Comparison of ENCODE assay signal across 32 cellular contexts in genomic region chr7:128923411-128923800, GRCh38. TPM values are rescaled to one million over a fixed set of nuclear protein-coding genes. Genes with fewer than 3 reads are reported as not detected.
DNase-seq lines count a peak whose midpoint lies in the region; ATAC-seq, FAIRE-seq and TF ChIP-seq lines count a peak whose summit lies in the region.
"Had no signal": no experiment of that assay in that cellular context is flagged by ENCODE, and none has a peak within 500 bp of the region (broad histone marks: within the 10 kb centered on the region; RNA-seq: fewer than 3 reads in every experiment).

No MANE protein-coding gene starts in this region.

- H3K4me2 ChIP-seq in K562 (ENCODE audit: insufficient read depth, low read length) (no peak overlapping the region), osteoblast (ENCODE audit: insufficient read depth, low read length) (no peak overlapping the region), mesenchymal stem cell (ENCODE audit: low read length, poor library complexity, severe bottlenecking) (no peak overlapping the region)

- no peak overlapping the region for H3K27ac ChIP-seq in K562 (ENCODE audit: extremely low read depth, low read depth, low read length)
- H3K27ac ChIP-seq in osteoblast (ENCODE audit: low read depth, low read length): no peak overlapping the region
- H3K27ac ChIP-seq in mesenchymal stem cell (ENCODE audit: low read length, poor library complexity, severe bottlenecking): no peak overlapping the region
- H3K27ac ChIP-seq: gastroesophageal sphincter, parathyroid adenoma, SJSA1, spleen, testis, uterus had no signal

- no peak overlapping the region for H2BK5ac ChIP-seq in mesenchymal stem cell (ENCODE audit: low read depth, low read length, poor library complexity, severe bottlenecking)

- H2AK5ac ChIP-seq in mesenchymal stem cell (ENCODE audit: low read length, severe bottlenecking): no peak overlapping the region

- H3K14ac ChIP-seq in mesenchymal stem cell (ENCODE audit: low read length in 2 of 2): no peak overlapping the region

- no peak overlapping the region for H2BK15ac ChIP-seq in mesenchymal stem cell (ENCODE audit: low read depth, poor library complexity, severe bottlenecking)

- H4K91ac ChIP-seq in mesenchymal stem cell (ENCODE audit: low read length): no peak overlapping the region

- no peak overlapping the region for H2AFZ ChIP-seq in K562 (ENCODE audit: low read depth, low read length)
- H2AFZ ChIP-seq in osteoblast (ENCODE audit: low read length): no peak overlapping the region
- H2AFZ ChIP-seq in mesenchymal stem cell (ENCODE audit: low read depth, low read length): no peak overlapping the region
- H2AFZ ChIP-seq: parathyroid adenoma had no signal

- no peaks in the 10 kb centered on the region for H3K4me1 ChIP-seq in K562 (replicated peaks in 1 of 2; ENCODE audit: control insufficient read depth in 2 of 2, insufficient read depth in 2 of 2, low read length in 2 of 2)
- no peaks in the 10 kb centered on the region for H3K4me1 ChIP-seq in osteoblast (ENCODE audit: insufficient read depth, low read length)
- peaks cover 11% of the 10 kb centered on the region for H3K4me1 ChIP-seq in mesenchymal stem cell (ENCODE audit: control insufficient read depth, insufficient read depth, low read depth, low read length)
- H3K4me1 ChIP-seq: gastroesophageal sphincter, parathyroid adenoma, SJSA1, spleen, testis, uterus had no signal

- ATAC-seq in K562: peak; percentile 48
- ATAC-seq in HG03095 (IDR thresholded peaks at IDR 0.05; ENCODE audit: unreplicated experiment): no peak
- ATAC-seq: gastroesophageal sphincter, mucosa of descending colon had no signal

- H3K9me1 ChIP-seq in K562 (ENCODE audit: control insufficient read depth, insufficient read depth, low read length): no peaks in the 10 kb centered on the region

- no peak for TF ChIP-seq CTCF in K562 (IDR thresholded peaks at IDR 0.05 in 2 of 3, conservative IDR thresholded peaks at IDR 0.05 in 1 of 3; ENCODE audit: insufficient read depth in 2 of 3, low read depth in 1 of 3, low read length in 3 of 3)
- no peak for TF ChIP-seq CTCF in osteoblast (IDR thresholded peaks at IDR 0.05; ENCODE audit: extremely low read depth, low read depth, low read length)

- no peak overlapping the region for H3K23ac ChIP-seq in mesenchymal stem cell (ENCODE audit: low read length in 2 of 2)

- H3K9ac ChIP-seq in K562 (ENCODE audit: insufficient read depth in 1 of 2, low read depth in 2 of 2, low read length in 2 of 2): no peak overlapping the region
- no peak overlapping the region for H3K9ac ChIP-seq in mesenchymal stem cell (ENCODE audit: low read length)
- H3K9ac ChIP-seq: parathyroid adenoma had no signal

- in situ Hi-C loops in K562 (cut with MboI): no loop called here
- in situ Hi-C loops in G401 (cut with HindIII; ENCODE audit: low sequenced_read_pairs): no loop called here

- H3K27me3 ChIP-seq in MG63 (no peaks in the 10 kb centered on the region), K562 (ENCODE audit: control insufficient read depth in 2 of 2, insufficient read depth in 2 of 2, low read length in 2 of 2) (peaks cover 55 to 66% of the 10 kb centered on the region in 2 experiments), osteoblast (ENCODE audit: insufficient read depth, low read length) (peaks cover 63% of the 10 kb centered on the region), mesenchymal stem cell (ENCODE audit: control insufficient read depth in 1 of 2, insufficient read depth in 1 of 2, low read length in 2 of 2) (peaks cover 51 to 53% of the 10 kb centered on the region in 2 experiments)
- H3K27me3 ChIP-seq: testis, uterus had no signal

- H2BK12ac ChIP-seq in mesenchymal stem cell (ENCODE audit: low read length in 2 of 2): no peak overlapping the region

- H4K20me1 ChIP-seq in K562 (replicated peaks; ENCODE audit: control insufficient read depth, insufficient read depth, low read length): no peaks in the 10 kb centered on the region
- no peaks in the 10 kb centered on the region for H4K20me1 ChIP-seq in osteoblast (ENCODE audit: insufficient read depth, low read length)

- POLR2A ChIA-PET in K562 (lab: Yijun Ruan, JAX): interaction anchor here (1.3 to 2.1 kb wide), 2 partner anchors 9 to 12 kb away, joined by 5 to 10 read pairs; no protein-coding TSS in a partner anchor

- H3K18ac ChIP-seq in mesenchymal stem cell (ENCODE audit: low read depth in 1 of 2, low read length in 2 of 2): no peak overlapping the region

- H3K4me3 ChIP-seq in MG63 (no peak overlapping the region), K562 (no peak overlapping the region), osteoblast (ENCODE audit: insufficient read depth, low read length) (no peak overlapping the region), mesenchymal stem cell (ENCODE audit: insufficient read depth in 1 of 2, low read depth in 1 of 2, low read length in 2 of 2) (no peak overlapping the region)
- H3K4me3 ChIP-seq: gastroesophageal sphincter, lung, mucosa of descending colon, SJSA1, spleen, testis, uterus had no signal

- H3K36me3 ChIP-seq in MG63 (no peaks in the 10 kb centered on the region), K562 (ENCODE audit: control insufficient read depth, insufficient read depth, low read length) (no peaks in the 10 kb centered on the region), osteoblast (ENCODE audit: insufficient read depth, low read length) (no peaks in the 10 kb centered on the region), mesenchymal stem cell (ENCODE audit: control insufficient read depth in 1 of 2, insufficient read depth in 2 of 2, low read depth in 1 of 2, low read length in 2 of 2) (no peaks in the 10 kb centered on the region)
- H3K36me3 ChIP-seq: gastroesophageal sphincter, SJSA1, spleen, uterus had no signal

- no peak for FAIRE-seq in K562 (lab: Jason Lieb, UNC)
- FAIRE-seq: endothelial cell of umbilical vein, TTC549 had no signal

- CTCF ChIA-PET in K562 (lab: Yijun Ruan, JAX; ENCODE audit: low intra/inter-chr PET ratio): no interaction called here

- H3K79me1 ChIP-seq in mesenchymal stem cell (replicated peaks; ENCODE audit: low read length, poor library complexity, severe bottlenecking): no peaks in the 10 kb centered on the region

- H3K79me2 ChIP-seq in K562 (ENCODE audit: control insufficient read depth, insufficient read depth, low read length) (no peaks in the 10 kb centered on the region), osteoblast (ENCODE audit: insufficient read depth, low read length) (no peaks in the 10 kb centered on the region)
- H3K79me2 ChIP-seq: parathyroid adenoma had no signal

- H2BK120ac ChIP-seq in mesenchymal stem cell (ENCODE audit: low read depth, low read length): no peak overlapping the region

- TF ChIP-seq EP300 in K562 (IDR thresholded peaks at IDR 0.05; ENCODE audit: low read length): no peak

- no peak overlapping the region for H3K4ac ChIP-seq in mesenchymal stem cell (ENCODE audit: low read depth in 1 of 2, low read length in 2 of 2)

- BruUV-seq in K562 (replicated peaks; lab: Mats Ljungman, UMichigan): no TSS peak

- no peak for TF ChIP-seq POLR2A in K562 (conservative IDR thresholded peaks at IDR 0.05)

- no peaks in the 10 kb centered on the region for H3K9me3 ChIP-seq in MG63
- no peaks in the 10 kb centered on the region for H3K9me3 ChIP-seq in K562 (replicated peaks; ENCODE audit: control insufficient read depth, insufficient read depth, low read depth, low read length)
- no peaks in the 10 kb centered on the region for H3K9me3 ChIP-seq in osteoblast (ENCODE audit: low read depth, low read length)
- no peaks in the 10 kb centered on the region for H3K9me3 ChIP-seq in mesenchymal stem cell (ENCODE audit: control insufficient read depth, low read length)
- H3K9me3 ChIP-seq: gastroesophageal sphincter, mucosa of descending colon, SJSA1, spleen, testis, uterus had no signal

- no peak overlapping the region for H4K8ac ChIP-seq in mesenchymal stem cell (ENCODE audit: low read length)

- intact Hi-C loops in K562 (cut with micrococcal nuclease): loop anchor here (5.0 kb wide), 1 partner anchor 289 kb away; no protein-coding TSS in a partner anchor

- TF ChIP-seq RAD21 in K562 (CRISPR knock-in tag; conservative IDR thresholded peaks at IDR 0.05 in 1 of 2, IDR thresholded peaks at IDR 0.05 in 1 of 2): no peak

- WGBS in K562 (ENCODE audit: insufficient coverage, low coverage, missing lambda C conversion rate): 0% methylated on average over 5 of the region's 5 CpGs
- WGBS in mesenchymal stem cell: 80% methylated on average over 4 of the region's 5 CpGs

- DNase-seq in activated effector memory CD4-positive, alpha-beta T cell treated with anti-CD3 and anti-CD28 coated beads, Interleukin-2, amount 50 U/mL, for 16 hours: peak; percentile 36
- no peak for DNase-seq in activated effector memory CD4-positive, alpha-beta T cell treated with Interleukin-2 at 50 U/mL for 16 hours
- DNase-seq in MG63 (peak; percentile 12), K562 (ENCODE audit: extremely low read depth in 1 of 4, low spot score in 3 of 4) (no peak), osteoblast (ENCODE audit: insufficient read length, low spot score, missing footprints) (peak; percentile 65), mesenchymal stem cell (no peak), G401 (ENCODE audit: low spot score) (no peak)
- DNase-seq: 8988T; activated CD4-positive, alpha-beta T cell treated with anti-CD3 and anti-CD28 coated beads, Interleukin-2, amount 50 U/mL, for 48 hours; activated CD4-positive, CD25-positive, alpha-beta regulatory T cell; amniotic stem cell; CD4-positive, alpha-beta T cell; NCI-H1048; NCI-H2107; NCI-H748 treated with DMSO at 0.1 percent for 48 hours; stimulated activated CD4-positive, alpha-beta T cell treated with anti-CD3 and anti-CD28 coated beads, Interleukin-2, amount 100 ng/mL, for 24 hours; stimulated activated CD8-positive, alpha-beta memory T cell treated with anti-CD3 and anti-CD28 coated beads, Interleukin-4, amount 100 ng/mL, for 48 hours; T-helper 1 cell; testis; uterus had no signal

RNA-seq across cellular contexts. Expression of gene KCP, which starts 12.9 kb away (rescaled TPM):
- total RNA-seq in MG63 (2014; rRNA removed; shearing (Covaris generic); ENCODE audit: low replicate concordance): not detected in 2 replicates
- total RNA-seq in K562 (2011; cell fraction: chromatin; rRNA removed; ENCODE audit: low replicate concordance): 0.19 and 2.1 TPM in 2 replicates
- 0.79 and 1.3 TPM in 2 replicates for total RNA-seq in K562 (2011; cell fraction: nucleolus; rRNA removed)
- total RNA-seq in K562 (2011; cell fraction: nucleoplasm; rRNA removed): 0.73 and 0.84 TPM in 2 replicates
- total RNA-seq in K562 (2014; rRNA removed): 0.09 TPM in 1 of 2 replicates, not detected in the other
- total RNA-seq in K562 (2014; rRNA removed; fragmentation: Illumina TruSeq; extraction: Trizol): not detected in 2 replicates
- total RNA-seq in K562 (2015; rRNA removed; fragmentation: Illumina TruSeq; extraction: Trizol): 0.15 TPM in 1 of 2 replicates, not detected in the other
- 0.16 TPM in 1 of 2 replicates, not detected in the other for total RNA-seq in K562 (2021)
- 0.07 and 0.09 TPM in 2 replicates for polyA plus RNA-seq in K562 (2011; rRNA removed)
- 0.15 TPM in 1 of 2 replicates, not detected in the other for polyA plus RNA-seq in K562 (2011; cell fraction: cytosol; rRNA removed)
- polyA plus RNA-seq in K562 (2011; cell fraction: nucleus; rRNA removed): 0.86 and 1.5 TPM in 2 replicates
- polyA plus RNA-seq in K562 (2012): 0.34 and 3.9 TPM in 2 replicates
- not detected in 2 replicates for polyA plus RNA-seq in K562 (2014; fragmentation: Illumina TruSeq; extraction: Trizol)
- polyA plus RNA-seq in K562 (2014; fragmentation: Nextera tagmentation; extraction: Ambion mirVana): under 1 TPM; 0.06 to 0.17 TPM
- polyA plus RNA-seq in K562 (2014; rRNA removed): 0.09 and 0.15 TPM in 2 replicates
- polyA minus RNA-seq in K562 (2011; rRNA and poly(A)+ RNA removed): 0.11 TPM in 1 of 2 replicates, not detected in the other
- polyA minus RNA-seq in K562 (2011; cell fraction: cytosol; rRNA and poly(A)+ RNA removed): not detected in 2 replicates
- 0.54 and 0.67 TPM in 2 replicates for polyA minus RNA-seq in K562 (2011; cell fraction: nucleus; rRNA and poly(A)+ RNA removed)
- total RNA-seq in osteoblast: 0.88 and 1.1 TPM in 2 replicates
- polyA plus RNA-seq in mesenchymal stem cell (2013, experiment 1 of 2): 3.4 TPM
- 3.1 TPM for polyA plus RNA-seq in mesenchymal stem cell (2013, experiment 2 of 2)
- total RNA-seq in G401 (2014; rRNA removed; shearing (Covaris generic)): 2.8 and 4.7 TPM in 2 replicates
- total RNA-seq: activated T-helper 1 cell treated with anti-CD3 and anti-CD28 coated beads, Interleukin-12 subunit alpha, Interleukin-12 subunit beta, Interleukin-2, Interleukin-4 antibody, amounts not matched to agents 30 ng/mL and 10 ng/mL and 1 ng/mL, durations not matched to agents 14 hours and 24 hours and 36 hours; endothelial cell of umbilical vein; SJSA1 had no signal
- polyA plus RNA-seq: endothelial cell of umbilical vein had no signal

RNA-seq across cellular contexts. Expression of gene IRF5, which starts 14.3 kb away (rescaled TPM):
- total RNA-seq in MG63 (2014; rRNA removed; shearing (Covaris generic); ENCODE audit: low replicate concordance): 0.89 and 2.4 TPM in 2 replicates
- not detected in 2 replicates for total RNA-seq in K562 (2011; cell fraction: chromatin; rRNA removed; ENCODE audit: low replicate concordance)
- total RNA-seq in K562 (2011; cell fraction: nucleolus; rRNA removed): not detected in 2 replicates
- not detected in 2 replicates for total RNA-seq in K562 (2011; cell fraction: nucleoplasm; rRNA removed)
- total RNA-seq in K562 (2014; rRNA removed) (not detected in 2 replicates), K562 (2014; rRNA removed; fragmentation: Illumina TruSeq; extraction: Trizol) (not detected in 2 replicates), K562 (2015; rRNA removed; fragmentation: Illumina TruSeq; extraction: Trizol) (not detected in 2 replicates), K562 (2021) (0.04 and 0.20 TPM in 2 replicates), osteoblast (under 0.01 TPM in 2 replicates)
- polyA plus RNA-seq in K562 (2011; rRNA removed) (not detected in 2 replicates), K562 (2014; fragmentation: Illumina TruSeq; extraction: Trizol) (not detected in 2 replicates), K562 (2014; fragmentation: Nextera tagmentation; extraction: Ambion mirVana) (not detected), K562 (2014; rRNA removed) (not detected in 2 replicates)
- not detected in 2 replicates for polyA plus RNA-seq in K562 (2011; cell fraction: cytosol; rRNA removed)
- polyA plus RNA-seq in K562 (2011; cell fraction: nucleus; rRNA removed): 0.08 and 0.09 TPM in 2 replicates
- polyA plus RNA-seq in K562 (2012): 0.10 TPM in 1 of 2 replicates, not detected in the other
- polyA minus RNA-seq in K562 (2011; rRNA and poly(A)+ RNA removed): not detected in 2 replicates
- not detected in 2 replicates for polyA minus RNA-seq in K562 (2011; cell fraction: cytosol; rRNA and poly(A)+ RNA removed)
- polyA minus RNA-seq in K562 (2011; cell fraction: nucleus; rRNA and poly(A)+ RNA removed): not detected in 2 replicates
- polyA plus RNA-seq in mesenchymal stem cell (2013, experiment 1 of 2): not detected
- not detected for polyA plus RNA-seq in mesenchymal stem cell (2013, experiment 2 of 2)
- total RNA-seq in G401 (2014; rRNA removed; shearing (Covaris generic)): not detected in 2 replicates
- polyA plus RNA-seq: fibroblast of lung, neural cell had no signal

Comparison
In these comparisons a context has a peak if more than half of its experiments do, and no peak if none do; other contexts are left out.
1. DNase-seq: peak in activated effector memory CD4-positive, alpha-beta T cell treated with anti-CD3 and anti-CD28 coated beads, Interleukin-2, amount 50 U/mL, for 16 hours (single experiment), MG63 (single experiment) and osteoblast (single experiment); none in activated effector memory CD4-positive, alpha-beta T cell treated with Interleukin-2 at 50 U/mL for 16 hours (single experiment), K562 (0 of 4), mesenchymal stem cell (single experiment) and G401 (single experiment).